In genomic region chr11:45216031-45216430, GRCh38 we compare ENCODE assay signal across 20 cellular contexts.
DNase-seq lines count a peak whose midpoint lies in the region; ATAC-seq, FAIRE-seq and TF ChIP-seq lines count a peak whose summit lies in the region.
"Had no signal": no experiment of that assay in that cellular context is flagged by ENCODE, and none has a peak within 500 bp of the region (broad histone marks: within the 10 kb centered on the region; RNA-seq: fewer than 3 reads in every experiment).

No MANE protein-coding gene starts in this region.

- POLR2A ChIA-PET in activated CD4-positive, alpha-beta T cell treated with anti-CD3 and anti-CD28 coated beads for 36 hours (lab: Charles Lee), result no interaction called here

- intact Hi-C loops in sciatic nerve (cut with DNase I), result no loop called here
- intact Hi-C loops in activated CD4-positive, alpha-beta T cell treated with anti-CD3 and anti-CD28 coated beads for 36 hours (cut with DNase I, micrococcal nuclease), result no loop called here

- H3K4me1 ChIP-seq in thoracic aorta (ENCODE audit: control insufficient read depth in 1 of 2, low read depth in 2 of 2) (peaks cover 11 to 35% of the 10 kb centered on the region in 2 donors), small intestine (ENCODE audit: control insufficient read depth in 2 of 2, insufficient read depth in 1 of 2, low read depth in 1 of 2, low read length in 1 of 2) (no peaks in the 10 kb centered on the region)

- H3K36me3 ChIP-seq in thoracic aorta (peaks cover 18% of the 10 kb centered on the region), small intestine (ENCODE audit: control insufficient read depth in 2 of 2, insufficient read depth in 2 of 2, low read length in 2 of 2) (no peaks in the 10 kb centered on the region)

- CTCF ChIA-PET in activated CD4-positive, alpha-beta T cell treated with anti-CD3 and anti-CD28 coated beads for 36 hours (lab: Charles Lee), result interaction anchor here (0.5 to 1.4 kb wide), 4 partner anchors 33 to 178 kb away, joined by 3 to 5 read pairs (median 3); no protein-coding TSS in a partner anchor

- 80 to 96% (median 92%) methylated on average over 1 of the region's 1 CpG for WGBS in small intestine, 3 donors

- peak overlapping the region; percentile 15 to 54 for H3K27ac ChIP-seq in thoracic aorta
- no peak overlapping the region for H3K27ac ChIP-seq in small intestine (ENCODE audit: low read depth in 1 of 2, low read length in 1 of 2)
- H3K27ac ChIP-seq: HL-60 had no signal

- FAIRE-seq in small intestine (lab: Jason Lieb, UNC), result no peak
- FAIRE-seq: GM12878, H54 had no signal

- no peak for DNase-seq in activated T-cell treated with anti-CD3 and anti-CD28 coated beads, Interleukin-2, amount 50 U/mL, for 72 hours
- no peak for DNase-seq in activated T-cell treated with anti-CD3 and anti-CD28 coated beads, Interleukin-2, amount 50 U/mL, for 48 hours
- DNase-seq in sciatic nerve (ENCODE audit: low spot score) (peak; percentile 2), thoracic aorta (ENCODE audit: low spot score) (no peak), small intestine (no peak), HFFc6 (no peak)
- DNase-seq in activated CD4-positive, alpha-beta T cell treated with anti-CD3 and anti-CD28 coated beads for 36 hours, result no peak
- DNase-seq: 8988T; CD4-positive, alpha-beta memory T cell; DMS153; DND-41; EL; HCEC 1CT had no signal

- no peaks in the 10 kb centered on the region for H3K36me3 Mint-ChIP-seq in activated T-cell treated with anti-CD3 and anti-CD28 coated beads, Interleukin-2, amount 50 U/mL, for 72 hours (ENCODE audit: insufficient read depth in 2 of 2)
- H3K36me3 Mint-ChIP-seq in nephron (ENCODE audit: low read depth) (peaks cover 39% of the 10 kb centered on the region), HFFc6 (ENCODE audit: low read depth) (no peaks in the 10 kb centered on the region)
- H3K36me3 Mint-ChIP-seq in activated CD4-positive, alpha-beta T cell treated with anti-CD3 and anti-CD28 coated beads for 36 hours (ENCODE audit: low read depth), result peaks cover 3% of the 10 kb centered on the region

- no peak for TF ChIP-seq CTCF in nephron (IDR thresholded peaks at IDR 0.05; ENCODE audit: unreplicated experiment in 3 of 3)
- no peak for TF ChIP-seq CTCF in thoracic aorta (IDR thresholded peaks at IDR 0.05)
- TF ChIP-seq CTCF in HFFc6 (IDR thresholded peaks at IDR 0.05), result no peak

- ATAC-seq in activated T-cell treated with anti-CD3 and anti-CD28 coated beads, Interleukin-2, amount 50 U/mL, for 72 hours (replicated peaks in 1 of 2), result no peak
- ATAC-seq in sciatic nerve (no peak), thoracic aorta (ENCODE audit: insufficient number of reproducible peaks, low FRiP score, low read depth) (no peak)
- no peak for ATAC-seq in activated CD4-positive, alpha-beta T cell treated with anti-CD3 and anti-CD28 coated beads for 36 hours
- ATAC-seq: GM23338 had no signal

- H3K27me3 ChIP-seq in thoracic aorta (replicated peaks; ENCODE audit: insufficient read depth) (no peaks in the 10 kb centered on the region), small intestine (ENCODE audit: control insufficient read depth in 2 of 2, insufficient read depth in 2 of 2, low read length in 2 of 2) (no peaks in the 10 kb centered on the region)
- H3K27me3 ChIP-seq: BLaER1 had no signal

- H3K27ac Mint-ChIP-seq in activated T-cell treated with anti-CD3 and anti-CD28 coated beads, Interleukin-2, amount 50 U/mL, for 72 hours, result peak overlapping the region; percentile 22
- H3K27ac Mint-ChIP-seq in nephron (peak overlapping the region in 2 of 3 experiments; percentile 46 to 55), HFFc6 (no peak overlapping the region)
- no peak overlapping the region for H3K27ac Mint-ChIP-seq in activated CD4-positive, alpha-beta T cell treated with anti-CD3 and anti-CD28 coated beads for 36 hours
- H3K27ac Mint-ChIP-seq: CD14-positive monocyte, GM23338 had no signal

- peaks cover 5% of the 10 kb centered on the region for H3K4me1 Mint-ChIP-seq in activated T-cell treated with anti-CD3 and anti-CD28 coated beads, Interleukin-2, amount 50 U/mL, for 72 hours (ENCODE audit: low read depth)
- H3K4me1 Mint-ChIP-seq in nephron (peaks cover 12% of the 10 kb centered on the region), HFFc6 (ENCODE audit: low read depth) (no peaks in the 10 kb centered on the region)
- H3K4me1 Mint-ChIP-seq in activated CD4-positive, alpha-beta T cell treated with anti-CD3 and anti-CD28 coated beads for 36 hours, result no peaks in the 10 kb centered on the region
- H3K4me1 Mint-ChIP-seq: CD4-positive, alpha-beta memory T cell had no signal

- H3K9me3 Mint-ChIP-seq in activated T-cell treated with anti-CD3 and anti-CD28 coated beads, Interleukin-2, amount 50 U/mL, for 72 hours, result no peaks in the 10 kb centered on the region
- no peaks in the 10 kb centered on the region for H3K9me3 Mint-ChIP-seq in nephron
- no peaks in the 10 kb centered on the region for H3K9me3 Mint-ChIP-seq in HFFc6
- no peaks in the 10 kb centered on the region for H3K9me3 Mint-ChIP-seq in activated CD4-positive, alpha-beta T cell treated with anti-CD3 and anti-CD28 coated beads for 36 hours (ENCODE audit: low read depth)
- H3K9me3 Mint-ChIP-seq: CD14-positive monocyte; CD4-positive, alpha-beta memory T cell; GM23338 had no signal

- H3K4me3 ChIP-seq in thoracic aorta, result no peak overlapping the region
- H3K4me3 ChIP-seq in small intestine (ENCODE audit: low read depth in 1 of 2, low read length in 2 of 2), result no peak overlapping the region
- H3K4me3 ChIP-seq: BLaER1, GM12878, GM23338 had no signal

- H3K9me3 ChIP-seq in thoracic aorta, result no peaks in the 10 kb centered on the region
- H3K9me3 ChIP-seq in small intestine (ENCODE audit: control insufficient read depth, low read depth), result no peaks in the 10 kb centered on the region
- H3K9me3 ChIP-seq: BLaER1 had no signal

- no peak overlapping the region for H3K4me3 Mint-ChIP-seq in activated T-cell treated with anti-CD3 and anti-CD28 coated beads, Interleukin-2, amount 50 U/mL, for 72 hours
- H3K4me3 Mint-ChIP-seq in nephron (no peak overlapping the region), HFFc6 (no peak overlapping the region)
- no peak overlapping the region for H3K4me3 Mint-ChIP-seq in activated CD4-positive, alpha-beta T cell treated with anti-CD3 and anti-CD28 coated beads for 36 hours
- H3K4me3 Mint-ChIP-seq: CD14-positive monocyte; CD4-positive, alpha-beta memory T cell; GM23338 had no signal

- H3K27me3 Mint-ChIP-seq in activated T-cell treated with anti-CD3 and anti-CD28 coated beads, Interleukin-2, amount 50 U/mL, for 72 hours (ENCODE audit: low read depth), result no peaks in the 10 kb centered on the region
- H3K27me3 Mint-ChIP-seq in nephron (ENCODE audit: low read depth), result no peaks in the 10 kb centered on the region
- H3K27me3 Mint-ChIP-seq in HFFc6 (ENCODE audit: insufficient read depth), result peaks cover 15% of the 10 kb centered on the region
- H3K27me3 Mint-ChIP-seq in activated CD4-positive, alpha-beta T cell treated with anti-CD3 and anti-CD28 coated beads for 36 hours, result no peaks in the 10 kb centered on the region
- H3K27me3 Mint-ChIP-seq: CD4-positive, alpha-beta memory T cell had no signal

Comparison
In these comparisons a context has a peak if more than half of its experiments do, and no peak if none do; other contexts are left out.
1. H3K27ac Mint-ChIP-seq: peak in activated T-cell treated with anti-CD3 and anti-CD28 coated beads, Interleukin-2, amount 50 U/mL, for 72 hours (single experiment) and nephron (2 of 3); none in HFFc6 (single experiment) and activated CD4-positive, alpha-beta T cell treated with anti-CD3 and anti-CD28 coated beads for 36 hours (single experiment).
2. H3K27ac ChIP-seq: peak in thoracic aorta (2 of 2); none in small intestine (0 of 2).